In the genomic region with DNA sequence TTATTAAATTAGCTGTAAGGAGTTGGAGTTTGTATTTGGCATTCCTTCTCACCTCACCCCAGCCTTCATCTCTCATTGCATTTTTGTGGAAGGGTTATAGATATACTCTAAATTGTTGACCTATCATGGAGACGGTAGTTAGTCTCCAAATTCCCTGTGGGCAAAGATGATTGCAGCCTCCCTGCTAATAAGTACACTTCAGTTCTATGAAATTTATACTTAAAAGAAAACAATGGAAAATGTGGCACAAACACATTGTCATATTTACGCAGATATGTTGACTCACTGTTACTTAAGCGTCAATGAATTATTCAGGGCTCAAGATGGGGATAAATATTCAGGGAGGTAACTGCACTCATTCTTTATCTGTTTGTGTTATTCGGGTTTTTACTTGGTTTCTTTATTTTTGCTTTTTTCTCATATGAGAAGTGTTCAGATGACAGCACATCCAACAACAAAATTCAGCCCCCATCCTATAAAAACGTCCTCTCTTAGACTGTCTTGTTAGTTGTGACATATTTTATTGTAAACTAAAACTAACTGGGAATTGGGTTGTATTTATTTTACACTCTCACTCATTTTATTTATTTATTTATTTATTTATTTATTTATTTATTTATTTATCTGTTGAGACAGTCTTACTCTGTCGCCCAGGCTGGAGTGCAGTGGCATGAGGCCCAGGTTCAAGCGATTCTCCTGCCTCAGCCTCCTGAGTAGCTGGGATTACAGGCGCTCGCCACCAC, we compare ENCODE assay signal across 20 cellular contexts. TPM values are rescaled to one million over a fixed set of nuclear protein-coding genes. Genes with fewer than 3 reads are reported as not detected.
A peak's percentile ranks its signal among the peaks of the same experiment; 100 is the strongest.
DNase-seq lines count a peak whose midpoint lies in the region; ATAC-seq, FAIRE-seq and TF ChIP-seq lines count a peak whose summit lies in the region.
"Had no signal": no experiment of that assay in that cellular context is flagged by ENCODE, and none has a peak within 500 bp of the region (broad histone marks: within the 10 kb centered on the region; RNA-seq: fewer than 3 reads in every experiment).

No MANE protein-coding gene starts in this region.

- intact Hi-C loops in PC-9 (cut with micrococcal nuclease; ENCODE audit: unreplicated experiment), result loop anchor here (2.0 kb wide), 1 partner anchor 22 kb away; no protein-coding TSS in a partner anchor

- peak overlapping the region; percentile 59 for H3K4me3 Mint-ChIP-seq in osteocyte (ENCODE audit: unreplicated experiment)
- H3K4me3 Mint-ChIP-seq: activated naive CD8-positive, alpha-beta T cell; B cell had no signal

- no peaks in the 10 kb centered on the region for H3K9me3 Mint-ChIP-seq in osteocyte (ENCODE audit: unreplicated experiment)
- H3K9me3 Mint-ChIP-seq: activated T-cell treated with anti-CD3 and anti-CD28 coated beads, Interleukin-2, amount 50 U/mL, for 72 hours had no signal

- H3F3A ChIP-seq in PC-9 (ENCODE audit: insufficient read depth, low read depth), result no peaks in the 10 kb centered on the region

- FAIRE-seq in GM19239 (lab: Jason Lieb, UNC), result no peak

- no peaks in the 10 kb centered on the region for H4K20me1 ChIP-seq in PC-9 (ENCODE audit: insufficient read depth)

- no peaks in the 10 kb centered on the region for H3K36me3 ChIP-seq in PC-9 (ENCODE audit: low read depth)
- H3K36me3 ChIP-seq: right atrium auricular region had no signal

- CTCF ChIA-PET in PC-9 (lab: Charles Lee), result no interaction called here

- TSS peak; percentile 86 for BruUV-seq in PC-9 (replicated peaks; lab: Mats Ljungman, UMichigan)

- no peaks in the 10 kb centered on the region for H3K36me3 Mint-ChIP-seq in osteocyte (ENCODE audit: unreplicated experiment)
- H3K36me3 Mint-ChIP-seq: activated naive CD8-positive, alpha-beta T cell had no signal

- H3K9me3 ChIP-seq in PC-9 (ENCODE audit: insufficient read depth, low read depth), result no peaks in the 10 kb centered on the region
- H3K9me3 ChIP-seq: right atrium auricular region, testis had no signal

- H3K79me2 ChIP-seq in PC-9 (ENCODE audit: low read depth), result no peaks in the 10 kb centered on the region

- H3K4me3 ChIP-seq in PC-9 (no peak overlapping the region), epithelial cell of esophagus (ENCODE audit: low read length) (no peak overlapping the region)
- H3K4me3 ChIP-seq: cardiac muscle cell, right atrium auricular region, SK-N-MC, testis had no signal

- no peaks in the 10 kb centered on the region for H3K27me3 Mint-ChIP-seq in osteocyte (ENCODE audit: unreplicated experiment)

- no peak overlapping the region for H3K4me2 ChIP-seq in PC-9

- POLR2A ChIA-PET in PC-9 (lab: Charles Lee; ENCODE audit: unreplicated experiment), result no interaction called here

- DNase-seq in HCEC 1CT (peak; percentile 57), PC-9 (no peak), epithelial cell of esophagus (ENCODE audit: low read depth) (peak; percentile 44), osteocyte (ENCODE audit: extremely low spot score, unreplicated experiment) (no peak), GM19239 (ENCODE audit: insufficient read length, low spot score) (no peak)
- no peak for DNase-seq in activated CD4-positive, alpha-beta T cell treated with anti-CD3 and anti-CD28 coated beads, Interleukin-2, amount 50 U/mL, for 1 hour
- DNase-seq: activated CD8-positive, alpha-beta memory T cell treated with anti-CD3 and anti-CD28 coated beads for 24 hours; Karpas-422; NCI-H1105 treated with DMSO at 0.1 percent for 48 hours; NCI-H2171; T1000; testis had no signal

- no peaks in the 10 kb centered on the region for H3K9me2 ChIP-seq in PC-9 (ENCODE audit: insufficient read depth)

- ATAC-seq in GM18519 (IDR thresholded peaks at IDR 0.05; ENCODE audit: low FRiP score, unreplicated experiment), result no peak
- ATAC-seq: Panc1 had no signal

- H2AFZ ChIP-seq in PC-9, result no peak overlapping the region

- peak overlapping the region; percentile 81 for H3K27ac Mint-ChIP-seq in osteocyte (ENCODE audit: unreplicated experiment)
- H3K27ac Mint-ChIP-seq: activated naive CD8-positive, alpha-beta T cell; B cell had no signal

- peaks cover 30% of the 10 kb centered on the region for H3K4me1 Mint-ChIP-seq in osteocyte (ENCODE audit: unreplicated experiment)
- H3K4me1 Mint-ChIP-seq: B cell had no signal

- peaks cover 14% of the 10 kb centered on the region; the same call in 1 of the 2 replicates for H3K4me1 ChIP-seq in PC-9 (replicated peaks; ENCODE audit: insufficient read depth)
- H3K4me1 ChIP-seq: testis had no signal

- no peak overlapping the region for H3K27ac ChIP-seq in PC-9
- H3K27ac ChIP-seq: SK-N-MC, testis had no signal

- no peaks in the 10 kb centered on the region for H3K27me3 ChIP-seq in PC-9 (ENCODE audit: insufficient read depth, low read depth)
- H3K27me3 ChIP-seq: cardiac muscle cell, right atrium auricular region, testis had no signal

- no peak for TF ChIP-seq CTCF in PC-9 (conservative IDR thresholded peaks at IDR 0.05)
- no peak for TF ChIP-seq CTCF in epithelial cell of esophagus (IDR thresholded peaks at IDR 0.05; ENCODE audit: insufficient read depth, low read depth, low read length, missing control alignments)
- TF ChIP-seq CTCF in osteocyte (IDR thresholded peaks at IDR 0.05), result no peak

RNA-seq across cellular contexts. Expression of a gene that starts 44.2 kb away (rescaled TPM):
- 139 and 156 TPM in 2 replicates for total RNA-seq in PC-9 (2021)
- 396 and 397 TPM in 2 replicates for total RNA-seq in osteocyte

Comparison
In these comparisons a context has a peak if more than half of its experiments do, and no peak if none do; other contexts are left out.
1. DNase-seq: peak in HCEC 1CT (single experiment) and epithelial cell of esophagus (single experiment); none in PC-9 (0 of 2), osteocyte (single experiment), GM19239 (single experiment) and activated CD4-positive, alpha-beta T cell treated with anti-CD3 and anti-CD28 coated beads, Interleukin-2, amount 50 U/mL, for 1 hour (single experiment).